Comparison of ENCODE assay signal across 8 cellular contexts in the genomic region with DNA sequence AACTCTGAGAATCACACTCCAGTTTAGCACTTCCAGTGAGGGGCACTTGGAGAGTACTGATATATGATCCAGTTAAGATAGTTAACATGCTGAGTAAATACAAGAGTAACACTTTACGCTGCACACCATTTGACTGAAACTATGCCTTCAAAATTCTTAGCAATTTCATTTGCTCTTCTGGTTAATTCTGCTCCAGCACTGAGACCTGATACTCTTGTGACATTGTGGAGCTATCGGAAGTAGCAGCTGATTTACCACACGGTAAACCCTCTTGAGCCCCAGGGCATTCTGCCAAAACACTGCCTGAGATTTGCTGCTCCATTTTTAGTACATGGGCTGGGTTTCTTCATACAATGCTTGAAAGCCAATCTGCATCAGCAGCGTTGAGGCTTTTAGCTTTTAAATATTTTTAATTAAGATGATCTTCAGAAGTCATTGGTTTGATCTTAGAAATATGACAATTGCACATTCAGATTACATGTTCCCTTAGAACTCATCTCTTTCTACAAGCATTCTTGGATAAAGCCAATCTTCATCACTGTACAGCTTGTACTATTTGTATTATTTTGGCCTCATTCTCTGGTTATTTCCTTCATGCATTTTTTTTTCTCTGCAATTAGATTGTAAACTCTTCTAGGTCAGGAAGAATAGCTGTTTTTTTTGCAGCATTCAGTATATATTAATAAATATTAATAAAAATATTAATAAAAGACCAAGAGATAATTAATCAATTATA.
DNase-seq lines count a peak whose midpoint lies in the region; ATAC-seq and TF ChIP-seq lines count a peak whose summit lies in the region.

No MANE protein-coding gene starts in this region.

- H3K23me2 ChIP-seq in H9 (ENCODE audit: insufficient read length, low read depth, low read length, poor library complexity, severe bottlenecking), result no peaks in the 10 kb centered on the region

- CTCF ChIA-PET in HEK293T (lab: Yijun Ruan, JAX), result no interaction called here

- no peak overlapping the region for H2BK15ac ChIP-seq in H9 (ENCODE audit: low read depth, low read length)

- no peaks in the 10 kb centered on the region for H3K27me3 Mint-ChIP-seq in H9 (ENCODE audit: low read depth)

- H3K23ac ChIP-seq in H9 (ENCODE audit: insufficient read length, low read depth, low read length), result no peak overlapping the region

- no peaks in the 10 kb centered on the region for H3K4me1 ChIP-seq in H9 (ENCODE audit: insufficient read depth, low read length)

- no peak overlapping the region for H3K56ac ChIP-seq in H9 (ENCODE audit: insufficient read length, low read depth, low read length)

- no peak overlapping the region for H3K18ac ChIP-seq in H9 (ENCODE audit: insufficient read length, low read depth, low read length)

- 0 out of 4 replicates have a peak, but pooled peaks cover 0 to 7% of the 10 kb centered on the region in 2 experiments for H3K4me1 Mint-ChIP-seq in H9

- H2BK12ac ChIP-seq in H9 (ENCODE audit: insufficient read length, low read depth, low read length), result no peak overlapping the region

- no peaks in the 10 kb centered on the region for H3K79me2 ChIP-seq in H9 (ENCODE audit: insufficient read depth, low read length)

- no peak overlapping the region for H4K91ac ChIP-seq in H9 (ENCODE audit: insufficient read length, low read depth, low read length)

- DNase-seq in HEK293T (ENCODE audit: extremely low spot score) (peak; percentile 31), NCI-H510A treated with DMSO at 0.1 percent for 48 hours (lab: John Stamatoyannopoulos, UW) (peak; percentile 83), left colon (peak; percentile 33 to 60), DMS114 treated with DMSO at 0.1 percent for 48 hours (lab: John Stamatoyannopoulos, UW; ENCODE audit: unreplicated experiment) (no peak), H9 (no peak), SW 1271 (lab: John Stamatoyannopoulos, UW) (no peak), inferior parietal cortex (ENCODE audit: extremely low spot score) (no peak)

- H3K4me2 ChIP-seq in H9 (ENCODE audit: insufficient read depth, insufficient read length, low read length), result no peak overlapping the region

- POLR2A ChIA-PET in HEK293T (lab: Yijun Ruan, JAX), result no interaction called here

- no peak overlapping the region for H2AFZ ChIP-seq in H9 (ENCODE audit: low read length)

- no peaks in the 10 kb centered on the region for H3K9me3 Mint-ChIP-seq in H9

- no peak overlapping the region for H4K8ac ChIP-seq in H9 (replicated peaks; ENCODE audit: insufficient read length, low read depth, low read length)

- ATAC-seq in GM18499 (IDR thresholded peaks at IDR 0.05; ENCODE audit: insufficient read depth, unreplicated experiment) (peak; percentile 72), left colon (peak; percentile 53)

- H2BK20ac ChIP-seq in H9 (ENCODE audit: low read depth, low read length, poor library complexity, severe bottlenecking), result no peak overlapping the region

- TF ChIP-seq CTCF in H9 (conservative IDR thresholded peaks at IDR 0.05), result no peak

- H2BK120ac ChIP-seq in H9 (ENCODE audit: low read depth, low read length, poor library complexity, severe bottlenecking), result no peak overlapping the region

- no peaks in the 10 kb centered on the region for H3K9me3 ChIP-seq in H9 (ENCODE audit: control insufficient read depth, low read depth, low read length)

- H3K9ac ChIP-seq in H9 (ENCODE audit: extremely low read depth, insufficient read length, low read length), result no peak overlapping the region

- H2AK5ac ChIP-seq in H9 (ENCODE audit: insufficient read length, low read length), result no peak overlapping the region

- no peaks in the 10 kb centered on the region for H4K20me1 ChIP-seq in H9 (ENCODE audit: control insufficient read depth, insufficient read depth, insufficient read length)

- no peak overlapping the region for H4K5ac ChIP-seq in H9 (ENCODE audit: insufficient read length, low read depth, low read length)

- no peak overlapping the region for H3K27ac Mint-ChIP-seq in H9

- WGBS in H9 (ENCODE audit: extremely low coverage, insufficient read length, low lambda C conversion rate), result no CpG with 5 or more reads among the region's 4 CpGs

- H3K4ac ChIP-seq in H9 (ENCODE audit: low read depth, low read length), result no peak overlapping the region

- no peak overlapping the region for H2BK5ac ChIP-seq in H9 (ENCODE audit: insufficient read length, low read length)

- H3K27ac ChIP-seq in H9 (ENCODE audit: insufficient read length, low read depth, low read length), result no peak overlapping the region

- no peak overlapping the region for H3K4me3 Mint-ChIP-seq in H9

- H3K14ac ChIP-seq in H9 (ENCODE audit: insufficient read depth, low read length), result no peak overlapping the region

- intact Hi-C loops in left colon (cut with DNase I, micrococcal nuclease), result no loop called here

- no peaks in the 10 kb centered on the region for H3K36me3 Mint-ChIP-seq in H9 (ENCODE audit: insufficient read depth in 1 of 3, low read depth in 3 of 3)

- no peak overlapping the region for H3T11ph ChIP-seq in H9 (ENCODE audit: low read length)

- no peaks in the 10 kb centered on the region for H3K27me3 ChIP-seq in H9 (ENCODE audit: insufficient read depth, low read length)

- H3K79me1 ChIP-seq in H9 (ENCODE audit: insufficient read depth, low read depth, low read length, poor library complexity, severe bottlenecking), result no peaks in the 10 kb centered on the region

TF ChIP-seq in HEK293T, 16 proteins besides CTCF, POLR2A, EP300 and RAD21:
- TF ChIP-seq NFRKB (IDR thresholded peaks at IDR 0.05), result no peak
- no peak for TF ChIP-seq BHLHE40 (IDR thresholded peaks at IDR 0.05; ENCODE audit: borderline replicate concordance)
- TF ChIP-seq, protein P1, sequence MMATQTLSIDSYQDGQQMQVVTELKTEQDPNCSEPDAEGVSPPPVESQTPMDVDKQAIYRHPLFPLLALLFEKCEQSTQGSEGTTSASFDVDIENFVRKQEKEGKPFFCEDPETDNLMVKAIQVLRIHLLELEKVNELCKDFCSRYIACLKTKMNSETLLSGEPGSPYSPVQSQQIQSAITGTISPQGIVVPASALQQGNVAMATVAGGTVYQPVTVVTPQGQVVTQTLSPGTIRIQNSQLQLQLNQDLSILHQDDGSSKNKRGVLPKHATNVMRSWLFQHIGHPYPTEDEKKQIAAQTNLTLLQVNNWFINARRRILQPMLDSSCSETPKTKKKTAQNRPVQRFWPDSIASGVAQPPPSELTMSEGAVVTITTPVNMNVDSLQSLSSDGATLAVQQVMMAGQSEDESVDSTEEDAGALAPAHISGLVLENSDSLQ (IDR thresholded peaks at IDR 0.05), result no peak
- no peak for TF ChIP-seq ELF4 (IDR thresholded peaks at IDR 0.05)
- no peak for TF ChIP-seq SUZ12 (IDR thresholded peaks at IDR 0.05)
- no peak for TF ChIP-seq FOXA1 (IDR thresholded peaks at IDR 0.05)
- TF ChIP-seq FOXK2 (IDR thresholded peaks at IDR 0.05), result no peak
- no peak for TF ChIP-seq CTBP1 (IDR thresholded peaks at IDR 0.05; ENCODE audit: borderline replicate concordance)
- no peak for TF ChIP-seq ARNT (IDR thresholded peaks at IDR 0.05)
- no peak for TF ChIP-seq TARDBP (IDR thresholded peaks at IDR 0.05)
TF ChIP-seq in HEK293T: peak in this region for 0.

Comparison
In these comparisons a context has a peak if more than half of its experiments do, and no peak if none do; other contexts are left out.
1. DNase-seq: peak in HEK293T (single experiment), NCI-H510A treated with DMSO at 0.1 percent for 48 hours (single experiment) and left colon (2 of 2); none in DMS114 treated with DMSO at 0.1 percent for 48 hours (single experiment), H9 (single experiment), SW 1271 (0 of 2) and inferior parietal cortex (single experiment).